In genomic region chr12:124566181-124567034, GRCh38 we compare ENCODE assay signal across 8 cellular contexts. TPM values are rescaled to one million over a fixed set of nuclear protein-coding genes. Genes with fewer than 3 reads are reported as not detected.
DNase-seq lines count a peak whose midpoint lies in the region; ATAC-seq and TF ChIP-seq lines count a peak whose summit lies in the region.

No MANE protein-coding gene starts in this region.

- TF ChIP-seq CTCF in neutrophil (IDR thresholded peaks at IDR 0.05) (no peak), thoracic aorta (IDR thresholded peaks at IDR 0.05) (no peak)

- H3K9me3 ChIP-seq in SJSA1 (replicated peaks) (no peaks in the 10 kb centered on the region), neutrophil (no peaks in the 10 kb centered on the region), thoracic aorta (no peaks in the 10 kb centered on the region)

- H3K4me3 ChIP-seq in SJSA1 = peak overlapping the region; percentile 98
- H3K4me3 ChIP-seq in neutrophil (ENCODE audit: low read depth in 1 of 2, low read length in 1 of 2) = peak overlapping the region; percentile 80 to 87
- peak overlapping the region; percentile 99 for H3K4me3 ChIP-seq in thoracic aorta

- peak overlapping the region; percentile 92 to 99 (median 95) for H3K4me3 Mint-ChIP-seq in IgD-negative memory B cell

- H3K27ac Mint-ChIP-seq in IgD-negative memory B cell = peak overlapping the region; percentile 85 to 90 (median 90)

- no peaks in the 10 kb centered on the region for H3K27me3 Mint-ChIP-seq in IgD-negative memory B cell

- H3K27ac ChIP-seq in SJSA1 (peak overlapping the region; percentile 88), neutrophil (peak overlapping the region; percentile 64), thoracic aorta (peak overlapping the region; percentile 93 to 98)

- DNase-seq in DMS53 treated with DMSO at 0.1 percent for 48 hours (lab: John Stamatoyannopoulos, UW; ENCODE audit: unreplicated experiment) = peak; percentile 50
- peak; percentile 85 for DNase-seq in SJSA1 (ENCODE audit: low read depth in 1 of 2, low spot score in 2 of 2)
- DNase-seq in activated naive CD4-positive, alpha-beta T cell treated with anti-CD3 and anti-CD28 coated beads, Interleukin-2, amount 50 U/mL, for 16 hours = peak; percentile 72
- peak; percentile 72 for DNase-seq in germinal center (ENCODE audit: low spot score)
- DNase-seq in thoracic aorta (ENCODE audit: low spot score) = peak; percentile 66

- H3K9me3 Mint-ChIP-seq in IgD-negative memory B cell = no peaks in the 10 kb centered on the region

- peaks cover 26% of the 10 kb centered on the region for H3K36me3 ChIP-seq in SJSA1
- no peaks in the 10 kb centered on the region for H3K36me3 ChIP-seq in neutrophil
- no peaks in the 10 kb centered on the region for H3K36me3 ChIP-seq in thoracic aorta

- peaks cover under 1% of the 10 kb centered on the region for H3K36me3 Mint-ChIP-seq in IgD-negative memory B cell

- H3K4me1 ChIP-seq in SJSA1 (replicated peaks) (peaks cover 38% of the 10 kb centered on the region), neutrophil (ENCODE audit: control insufficient read depth in 1 of 2, insufficient read depth in 1 of 2, low read depth in 1 of 2, low read length in 1 of 2) (peaks cover 17 to 19% of the 10 kb centered on the region in 2 experiments), thoracic aorta (ENCODE audit: control insufficient read depth in 1 of 2, low read depth in 2 of 2) (peaks cover 41 to 53% of the 10 kb centered on the region in 2 donors)

- no peaks in the 10 kb centered on the region for H3K27me3 ChIP-seq in SJSA1 (replicated peaks)
- peaks cover 35% of the 10 kb centered on the region for H3K27me3 ChIP-seq in neutrophil
- H3K27me3 ChIP-seq in thoracic aorta (replicated peaks; ENCODE audit: insufficient read depth) = no peaks in the 10 kb centered on the region

- ATAC-seq in GM21529 (IDR thresholded peaks at IDR 0.05; ENCODE audit: unreplicated experiment) (peak; percentile 43), thoracic aorta (ENCODE audit: insufficient number of reproducible peaks, low FRiP score, low read depth) (peak; percentile 37)

- H3K4me1 Mint-ChIP-seq in IgD-negative memory B cell = peaks cover 18 to 25% (median 23%) of the 10 kb centered on the region in 3 donors

RNA-seq across cellular contexts. Expression of gene NCOR2, which starts 1.0 kb away (rescaled TPM):
- polyA plus RNA-seq in IgD-negative memory B cell = 9.9 TPM
- total RNA-seq in SJSA1 (2014; rRNA removed; shearing (Covaris generic)) = 40.0 and 44.3 TPM in 2 replicates
- total RNA-seq in thoracic aorta = 100 to 1,000 TPM; 228 to 229 TPM

Comparison
In these comparisons a context has a peak if more than half of its experiments do, and no peak if none do; other contexts are left out.
1. Peak in every context shown above with its lines: DNase-seq, ATAC-seq, H3K4me3 ChIP-seq and H3K27ac ChIP-seq.